Comparison of ENCODE assay signal across 9 cellular contexts in genomic region chr3:184525337-184526157, GRCh38. TPM values are rescaled to one million over a fixed set of nuclear protein-coding genes. Genes with fewer than 3 reads are reported as not detected.
DNase-seq lines count a peak whose midpoint lies in the region; ATAC-seq and TF ChIP-seq lines count a peak whose summit lies in the region.
"Had no signal": no experiment of that assay in that cellular context is flagged by ENCODE, and none has a peak within 500 bp of the region (broad histone marks: within the 10 kb centered on the region; RNA-seq: fewer than 3 reads in every experiment).

No MANE protein-coding gene starts in this region.

- H3K4me3 ChIP-seq in GM06990 (replicated peaks; ENCODE audit: low read depth, low read length) (peak overlapping the region; percentile 40), PC-9 (peak overlapping the region; percentile 36; the same call in 1 of the 2 replicates), mononuclear cell (ENCODE audit: low read length) (peak overlapping the region; percentile 52), urinary bladder (ENCODE audit: low read depth, low read length) (peak overlapping the region; percentile 37)

- no peak for ATAC-seq in HG03025 (IDR thresholded peaks at IDR 0.05; ENCODE audit: low FRiP score, unreplicated experiment)
- ATAC-seq in GM18519 (IDR thresholded peaks at IDR 0.05; ENCODE audit: low FRiP score, unreplicated experiment) = no peak

- H3F3A ChIP-seq in PC-9 (ENCODE audit: insufficient read depth, low read depth) = 0 out of 2 replicates have a peak, but pooled peaks cover 5% of the 10 kb centered on the region

- BruUV-seq in PC-9 (replicated peaks; lab: Mats Ljungman, UMichigan) = no TSS peak

- H3K9me3 ChIP-seq in PC-9 (ENCODE audit: insufficient read depth, low read depth) (no peaks in the 10 kb centered on the region), mononuclear cell (ENCODE audit: low read depth, low read length) (no peaks in the 10 kb centered on the region)

- WGBS in urinary bladder = 2% methylated on average over 66 of the region's 66 CpGs

- H3K9me2 ChIP-seq in PC-9 (ENCODE audit: insufficient read depth) = no peaks in the 10 kb centered on the region

- DNase-seq in GM06990 (ENCODE audit: extremely low read depth, insufficient read length) = no peak
- DNase-seq in PC-9 = no peak
- peak; percentile 74 for DNase-seq in ecto neural progenitor cell (ENCODE audit: low spot score)
- no peak for DNase-seq in SKM-1 treated with dmso at 0.1 percent for 144 hours (lab: John Stamatoyannopoulos, UW; ENCODE audit: unreplicated experiment)

- H3K27me3 ChIP-seq in GM06990 (replicated peaks; ENCODE audit: control insufficient read depth, insufficient read depth, low read length) (peaks cover 2% of the 10 kb centered on the region), PC-9 (ENCODE audit: insufficient read depth, low read depth) (peaks cover 90% of the 10 kb centered on the region), mononuclear cell (ENCODE audit: insufficient read depth, low read length) (peaks cover 28% of the 10 kb centered on the region)

- H4K20me1 ChIP-seq in PC-9 (ENCODE audit: insufficient read depth) = no peaks in the 10 kb centered on the region

- no peaks in the 10 kb centered on the region for H3K4me1 ChIP-seq in PC-9 (replicated peaks; ENCODE audit: insufficient read depth)
- H3K4me1 ChIP-seq in mononuclear cell (ENCODE audit: insufficient read depth, low read length) = peaks cover 23% of the 10 kb centered on the region
- no peaks in the 10 kb centered on the region for H3K4me1 ChIP-seq in urinary bladder (ENCODE audit: insufficient read depth)

- CTCF ChIA-PET in PC-9 (lab: Charles Lee) = interaction anchor here (0.6 to 1.2 kb wide), 3 partner anchors 15 to 154 kb away, joined by 3 to 12 read pairs (median 3); no protein-coding TSS in a partner anchor

- H3K79me2 ChIP-seq in PC-9 (ENCODE audit: low read depth) = no peaks in the 10 kb centered on the region

- TF ChIP-seq CTCF in GM06990 (IDR thresholded peaks at IDR 0.05; ENCODE audit: insufficient read depth, low read length, poor library complexity, severe bottlenecking) (no peak), PC-9 (conservative IDR thresholded peaks at IDR 0.05) (no peak)

- H3K36me3 ChIP-seq in GM06990 (ENCODE audit: control insufficient read depth, insufficient read depth, low read length) (no peaks in the 10 kb centered on the region), PC-9 (ENCODE audit: low read depth) (no peaks in the 10 kb centered on the region), urinary bladder (ENCODE audit: insufficient read depth) (no peaks in the 10 kb centered on the region)

- peak overlapping the region; percentile 54; the same call in 1 of the 2 replicates for H2AFZ ChIP-seq in PC-9

- H3K4me2 ChIP-seq in PC-9 = peak overlapping the region; percentile 61

- POLR2A ChIA-PET in PC-9 (lab: Charles Lee; ENCODE audit: unreplicated experiment) = interaction anchor here (0.7 kb wide), 1 partner anchor 153 kb away, joined by 8 read pairs; no protein-coding TSS in a partner anchor

- intact Hi-C loops in PC-9 (cut with micrococcal nuclease; ENCODE audit: unreplicated experiment) = no loop called here

- H3K27ac ChIP-seq in PC-9 (no peak overlapping the region), urinary bladder (ENCODE audit: low read depth) (no peak overlapping the region)

RNA-seq across cellular contexts. Expression of gene EPHB3, which starts 36.0 kb away (rescaled TPM):
- total RNA-seq in PC-9 (2021) (12.0 and 15.7 TPM in 2 replicates), mononuclear cell (1.6 TPM), urinary bladder (28.0 TPM)
- polyA plus RNA-seq in urinary bladder = 5.1 TPM
- total RNA-seq: NCI-H460 had no signal
